Comparison of ENCODE assay signal across 8 cellular contexts in the genomic region with DNA sequence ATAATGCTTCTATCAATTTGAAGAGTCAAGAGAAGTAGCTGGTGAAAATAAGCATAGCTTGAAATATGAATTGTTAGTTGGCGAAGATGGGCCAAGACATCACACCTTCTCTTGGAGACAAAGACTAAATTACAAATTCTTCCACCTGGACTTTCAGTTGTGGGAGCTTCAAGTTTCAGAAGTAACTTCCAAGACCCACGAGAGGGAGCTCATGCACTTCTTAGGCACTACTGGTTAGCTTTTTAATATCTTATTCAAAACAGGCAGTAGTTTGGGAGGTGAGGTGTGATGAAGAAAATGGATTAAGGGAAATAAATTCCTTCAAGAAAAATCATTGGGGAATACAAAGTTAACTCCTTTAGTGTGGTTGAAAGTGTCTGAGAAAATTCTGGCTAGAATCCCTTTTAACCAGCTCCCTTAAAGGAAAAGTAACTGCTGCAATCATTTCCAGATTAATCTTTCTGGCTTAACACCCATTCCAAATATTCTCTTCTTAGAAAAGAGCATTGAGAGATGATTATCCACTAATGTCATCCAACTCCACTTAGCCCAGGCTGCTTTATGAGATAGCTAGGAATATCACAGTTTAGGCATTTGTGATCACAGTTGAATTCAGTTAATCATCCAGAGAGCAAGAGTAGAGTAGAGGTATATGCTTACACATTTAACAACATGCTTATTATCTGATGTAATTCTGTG.
DNase-seq lines count a peak whose midpoint lies in the region; ATAC-seq, FAIRE-seq and TF ChIP-seq lines count a peak whose summit lies in the region.

No MANE protein-coding gene starts in this region.

- H3K27me3 ChIP-seq in Peyer's patch (no peaks in the 10 kb centered on the region), esophagus squamous epithelium (no peaks in the 10 kb centered on the region), pancreas (no peaks in the 10 kb centered on the region)

- H3K36me3 ChIP-seq in Peyer's patch (no peaks in the 10 kb centered on the region), esophagus squamous epithelium (no peaks in the 10 kb centered on the region), pancreas (no peaks in the 10 kb centered on the region)

- WGBS in esophagus squamous epithelium, 2 donors, result 11% methylated on average over 2 of the region's 2 CpGs
- WGBS in pancreas, 2 donors, result 11 to 19% methylated on average over 2 of the region's 2 CpGs

- intact Hi-C loops in esophagus squamous epithelium (cut with DNase I), result loop anchor here (5.0 kb wide), 1 partner anchor 145 kb away; no protein-coding TSS in a partner anchor
- intact Hi-C loops in pancreas (cut with DNase I), result loop anchor here in 1 of 3 donors (5.0 kb wide), 1 partner anchor 145 kb away; no protein-coding TSS in a partner anchor

- H3K27ac ChIP-seq in C4-2B, result no peak overlapping the region
- H3K27ac ChIP-seq in Peyer's patch, result no peak overlapping the region
- H3K27ac ChIP-seq in esophagus squamous epithelium, result no peak overlapping the region
- H3K27ac ChIP-seq in pancreas, result no peak overlapping the region

- no peaks in the 10 kb centered on the region for H3K4me1 ChIP-seq in Peyer's patch
- no peaks in the 10 kb centered on the region for H3K4me1 ChIP-seq in esophagus squamous epithelium
- H3K4me1 ChIP-seq in pancreas, result no peaks in the 10 kb centered on the region

- peak; percentile 88 for TF ChIP-seq CTCF in C4-2B (conservative IDR thresholded peaks at IDR 0.05)
- peak in 4 of 6 experiments; percentile 29 to 45 (median 39) for TF ChIP-seq CTCF in Peyer's patch (IDR thresholded peaks at IDR 0.05)
- peak in 5 of 6 experiments; percentile 38 to 72 (median 44) for TF ChIP-seq CTCF in esophagus squamous epithelium (IDR thresholded peaks at IDR 0.05)
- TF ChIP-seq CTCF in pancreas (IDR thresholded peaks at IDR 0.05), result peak; percentile 18 to 48 (median 48)

- H3K9me3 ChIP-seq in Peyer's patch, result no peaks in the 10 kb centered on the region
- H3K9me3 ChIP-seq in esophagus squamous epithelium, result no peaks in the 10 kb centered on the region
- H3K9me3 ChIP-seq in pancreas, result no peaks in the 10 kb centered on the region

- DNase-seq in HK-2 (ENCODE audit: unreplicated experiment), result peak; percentile 4
- no peak for DNase-seq in Peyer's patch
- no peak for DNase-seq in esophagus squamous epithelium (lab: John Stamatoyannopoulos, UW)
- peak in 3 of 6 donors; percentile 7 to 41 (median 28) for DNase-seq in pancreas

- no peak overlapping the region for H3K4me3 ChIP-seq in Peyer's patch
- no peak overlapping the region for H3K4me3 ChIP-seq in esophagus squamous epithelium
- H3K4me3 ChIP-seq in pancreas, result no peak overlapping the region

- FAIRE-seq in pancreas (lab: Jason Lieb, UNC), result no peak

- peak; percentile 63 to 88 (median 86) for ATAC-seq in pancreas
- no peak for ATAC-seq in HG03565 (IDR thresholded peaks at IDR 0.05; ENCODE audit: unreplicated experiment)
- no peak for ATAC-seq in GM18517 (IDR thresholded peaks at IDR 0.05; ENCODE audit: unreplicated experiment)
- no peak for ATAC-seq in HG02588 (IDR thresholded peaks at IDR 0.05; ENCODE audit: unreplicated experiment)

- TF ChIP-seq POLR2A in Peyer's patch (IDR thresholded peaks at IDR 0.05), result no peak
- TF ChIP-seq POLR2A in esophagus squamous epithelium (IDR thresholded peaks at IDR 0.05), result no peak

Comparison
In these comparisons a context has a peak if more than half of its experiments do, and no peak if none do; other contexts are left out.
1. ATAC-seq: peak in pancreas (4 of 4); none in HG03565 (single experiment), GM18517 (single experiment) and HG02588 (single experiment).
2. Peak in every context shown above with its lines, with median percentiles within 50 percentile points of each other: CTCF ChIP-seq.